In genomic region chr6:75024796-75025195, GRCh38 we compare ENCODE assay signal across 18 cellular contexts.
DNase-seq lines count a peak whose midpoint lies in the region; ATAC-seq, FAIRE-seq and TF ChIP-seq lines count a peak whose summit lies in the region.
"Had no signal": no experiment of that assay in that cellular context is flagged by ENCODE, and none has a peak within 500 bp of the region (broad histone marks: within the 10 kb centered on the region; RNA-seq: fewer than 3 reads in every experiment).

No MANE protein-coding gene starts in this region.

- H3F3A ChIP-seq in PC-3 (ENCODE audit: low read length, unreplicated experiment) = no peaks in the 10 kb centered on the region

- H3K4me3 ChIP-seq in PC-3 (ENCODE audit: low read length) = no peak overlapping the region
- H3K4me3 ChIP-seq in endothelial cell of umbilical vein (replicated peaks in 1 of 3; ENCODE audit: insufficient read depth in 1 of 3, low read depth in 1 of 3, low read length in 3 of 3) = no peak overlapping the region

- ATAC-seq in PC-3 = peak; percentile 57
- ATAC-seq: HepG2 had no signal

- intact Hi-C loops in PC-3 (cut with micrococcal nuclease) = no loop called here
- intact Hi-C loops in endothelial cell of umbilical vein (cut with micrococcal nuclease) = loop anchor here (2.0 to 5.0 kb wide), 2 partner anchors 74 to 178 kb away; no protein-coding TSS in a partner anchor

- H3K9ac ChIP-seq in PC-3 (ENCODE audit: low read length) = no peak overlapping the region
- H3K9ac ChIP-seq in endothelial cell of umbilical vein (replicated peaks; ENCODE audit: extremely low read depth, insufficient read depth, low read length) = no peak overlapping the region

- peak; percentile 91 for FAIRE-seq in endothelial cell of umbilical vein (lab: Jason Lieb, UNC)
- FAIRE-seq: D721Med, HepG2 had no signal

- BruUV-seq in PC-3 (replicated peaks; lab: Mats Ljungman, UMichigan) (no TSS peak), endothelial cell of umbilical vein (replicated peaks; lab: Mats Ljungman, UMichigan) (no TSS peak)

- no peaks in the 10 kb centered on the region for H3K9me2 ChIP-seq in PC-3 (replicated peaks; ENCODE audit: low read length)

- TF ChIP-seq CTCF in PC-3 (conservative IDR thresholded peaks at IDR 0.05; ENCODE audit: low read depth, low read length) = no peak
- TF ChIP-seq CTCF in endothelial cell of umbilical vein (IDR thresholded peaks at IDR 0.05; ENCODE audit: extremely low read depth in 1 of 2, insufficient read depth in 1 of 2, low read depth in 1 of 2, low read length in 2 of 2) = no peak

- CTCF ChIA-PET in PC-3 (lab: Charles Lee) = no interaction called here
- CTCF ChIA-PET in endothelial cell of umbilical vein (lab: Charles Lee) = interaction anchor here (0.6 to 1.4 kb wide), 5 partner anchors 35 to 184 kb away, joined by 3 to 7 read pairs (median 5); no protein-coding TSS in a partner anchor

- H3K4me1 ChIP-seq in PC-3 (ENCODE audit: insufficient read depth, low read length) = no peaks in the 10 kb centered on the region
- peaks cover 22% of the 10 kb centered on the region for H3K4me1 ChIP-seq in endothelial cell of umbilical vein (ENCODE audit: control insufficient read depth, extremely low read depth, insufficient read depth, low read length)
- H3K4me1 ChIP-seq: BE2C had no signal

- no peak overlapping the region for H2AFZ ChIP-seq in PC-3 (ENCODE audit: low read length)
- no peak overlapping the region for H2AFZ ChIP-seq in endothelial cell of umbilical vein (ENCODE audit: low read depth, low read length)

- H3K9me3 ChIP-seq in PC-3 (ENCODE audit: low read length) (no peaks in the 10 kb centered on the region), endothelial cell of umbilical vein (replicated peaks; ENCODE audit: control insufficient read depth, insufficient read depth, low read length) (no peaks in the 10 kb centered on the region)
- H3K9me3 ChIP-seq: BE2C had no signal

- H3K4me2 ChIP-seq in PC-3 (ENCODE audit: low read length) (no peak overlapping the region), endothelial cell of umbilical vein (ENCODE audit: insufficient read depth, low read length) (peak overlapping the region; percentile 30)

- dilution Hi-C loops in endothelial cell of umbilical vein (cut with MboI; ENCODE audit: extremely low pct_ligation_motif_present, low sequenced_read_pairs) = no loop called here

- H4K20me1 ChIP-seq in PC-3 (ENCODE audit: low read length) (no peaks in the 10 kb centered on the region), endothelial cell of umbilical vein (replicated peaks; ENCODE audit: control insufficient read depth, extremely low read depth, insufficient read depth, low read length) (no peaks in the 10 kb centered on the region)

- H3K9me1 ChIP-seq in endothelial cell of umbilical vein (replicated peaks; ENCODE audit: control insufficient read depth, extremely low read depth, insufficient read depth, low read length) = no peaks in the 10 kb centered on the region

- H3K79me2 ChIP-seq in PC-3 (ENCODE audit: low read length) (no peaks in the 10 kb centered on the region), endothelial cell of umbilical vein (ENCODE audit: control insufficient read depth, insufficient read depth, low read length) (no peaks in the 10 kb centered on the region)

- H3K27ac ChIP-seq in PC-3 (ENCODE audit: low read length) (no peak overlapping the region), endothelial cell of umbilical vein (ENCODE audit: insufficient read depth, low read depth, low read length) (no peak overlapping the region)

- POLR2A ChIA-PET in PC-3 (lab: Charles Lee; ENCODE audit: unreplicated experiment) (no interaction called here), endothelial cell of umbilical vein (lab: Charles Lee) (no interaction called here)

- DNase-seq in DMS53 treated with DMSO at 0.1 percent for 48 hours (lab: John Stamatoyannopoulos, UW; ENCODE audit: unreplicated experiment) (peak; percentile 4), PC-3 (no peak), endothelial cell of umbilical vein (ENCODE audit: low read depth, low spot score) (peak; percentile 81), left kidney (ENCODE audit: low read depth, low spot score) (peak; percentile 4), SK-N-DZ (ENCODE audit: low spot score) (no peak), mucosa of gallbladder (ENCODE audit: low spot score) (no peak), NCI-H2227 treated with DMSO at 0.1 percent for 48 hours (lab: John Stamatoyannopoulos, UW) (no peak)
- DNase-seq in activated naive CD4-positive, alpha-beta T cell treated with anti-CD3 and anti-CD28 coated beads, Interleukin-2, amount 50 U/mL, for 16 hours = no peak
- DNase-seq: BE2C; CD4-positive, alpha-beta memory T cell; GOT3; Karpas-422; NCI-H146; NCI-H345; NCI-H526 treated with DMSO at 0.1 percent for 48 hours; OCI-M1 had no signal

- H3K36me3 ChIP-seq in PC-3 (ENCODE audit: low read depth, low read length) (no peaks in the 10 kb centered on the region), endothelial cell of umbilical vein (ENCODE audit: control insufficient read depth in 2 of 2, extremely low read depth in 1 of 2, insufficient read depth in 2 of 2, low read length in 2 of 2) (no peaks in the 10 kb centered on the region)
- H3K36me3 ChIP-seq: BE2C had no signal

- no peaks in the 10 kb centered on the region for H3K27me3 ChIP-seq in PC-3 (ENCODE audit: low read length)
- H3K27me3 ChIP-seq in endothelial cell of umbilical vein (ENCODE audit: control insufficient read depth in 2 of 2, insufficient read depth in 2 of 2, low read length in 2 of 2) = no peaks in the 10 kb centered on the region
- H3K27me3 ChIP-seq: BE2C had no signal

- no peak for TF ChIP-seq POLR2A in endothelial cell of umbilical vein (IDR thresholded peaks at IDR 0.05; ENCODE audit: low read depth, low read length)

TF ChIP-seq in endothelial cell of umbilical vein, 7 proteins besides CTCF, POLR2A, EP300 and RAD21:
- TF ChIP-seq FOS (IDR thresholded peaks at IDR 0.05; ENCODE audit: borderline replicate concordance, insufficient read depth, low read length) (peak; percentile 51), MYC (IDR thresholded peaks at IDR 0.05; ENCODE audit: low read depth, low read length) (no peak), GATA2 (IDR thresholded peaks at IDR 0.05; ENCODE audit: insufficient read depth, insufficient read length, low read depth, low read length) (no peak), POLR2AphosphoS5 (IDR thresholded peaks at IDR 0.05; ENCODE audit: insufficient read depth, low read depth, low read length) (peak; percentile 18)
TF ChIP-seq in endothelial cell of umbilical vein: peak in this region for 2.

Comparison
In these comparisons a context has a peak if more than half of its experiments do, and no peak if none do; other contexts are left out.
1. DNase-seq: peak in DMS53 treated with DMSO at 0.1 percent for 48 hours (single experiment), endothelial cell of umbilical vein (single experiment) and left kidney (single experiment); none in PC-3 (single experiment), SK-N-DZ (single experiment), activated naive CD4-positive, alpha-beta T cell treated with anti-CD3 and anti-CD28 coated beads, Interleukin-2, amount 50 U/mL, for 16 hours (single experiment), mucosa of gallbladder (single experiment) and NCI-H2227 treated with DMSO at 0.1 percent for 48 hours (single experiment).